Comparison of ENCODE assay signal across 18 cellular contexts in genomic region chr3:23648965-23649328, GRCh38.
DNase-seq lines count a peak whose midpoint lies in the region; TF ChIP-seq lines count a peak whose summit lies in the region.
"Had no signal": no experiment of that assay in that cellular context is flagged by ENCODE, and none has a peak within 500 bp of the region (broad histone marks: within the 10 kb centered on the region; RNA-seq: fewer than 3 reads in every experiment).

No MANE protein-coding gene starts in this region.

- no peak overlapping the region for H2AK5ac ChIP-seq in neuronal stem cell (ENCODE audit: low read depth, low read length)

- no peaks in the 10 kb centered on the region for H3K9me2 ChIP-seq in GM23248 (ENCODE audit: insufficient read depth)
- no peaks in the 10 kb centered on the region for H3K9me2 ChIP-seq in OCI-LY7 (ENCODE audit: insufficient read depth, low read length)

- no peak for TF ChIP-seq CTCF in OCI-LY7 (conservative IDR thresholded peaks at IDR 0.05; ENCODE audit: low read length)
- no peak for TF ChIP-seq CTCF in osteoblast (IDR thresholded peaks at IDR 0.05; ENCODE audit: extremely low read depth, low read depth, low read length)

- H3F3A ChIP-seq in GM23248 (ENCODE audit: insufficient read depth) = peaks cover 18% of the 10 kb centered on the region

- no peak overlapping the region for H2BK120ac ChIP-seq in neuronal stem cell (ENCODE audit: low read depth, low read length)

- H3K4ac ChIP-seq in neuronal stem cell (ENCODE audit: low read length) = no peak overlapping the region

- H3K4me3 ChIP-seq in GM23248 (no peak overlapping the region), OCI-LY7 (ENCODE audit: low read depth, low read length, poor library complexity, severe bottlenecking) (no peak overlapping the region), osteoblast (ENCODE audit: insufficient read depth, low read length) (no peak overlapping the region), neuronal stem cell (ENCODE audit: low read length in 2 of 2) (no peak overlapping the region)
- H3K4me3 ChIP-seq: BLaER1, lung, upper lobe of left lung had no signal

- in situ Hi-C loops in GM23248 (cut with MboI) = no loop called here

- BruUV-seq in OCI-LY7 (replicated peaks; lab: Mats Ljungman, UMichigan) = no TSS peak

- H4K91ac ChIP-seq in neuronal stem cell (ENCODE audit: low read depth, low read length, poor library complexity) = no peak overlapping the region

- H3K9ac ChIP-seq in GM23248 (no peak overlapping the region), neuronal stem cell (ENCODE audit: low read depth, low read length, poor library complexity) (no peak overlapping the region)
- H3K9ac ChIP-seq: BLaER1 had no signal

- no peak overlapping the region for H2BK5ac ChIP-seq in neuronal stem cell (ENCODE audit: low read length)

- H3K9me3 ChIP-seq in GM23248 (ENCODE audit: low read depth) = no peaks in the 10 kb centered on the region
- no peaks in the 10 kb centered on the region for H3K9me3 ChIP-seq in OCI-LY7 (ENCODE audit: low read length)
- no peaks in the 10 kb centered on the region for H3K9me3 ChIP-seq in osteoblast (ENCODE audit: low read depth, low read length)
- H3K9me3 ChIP-seq in neuronal stem cell (replicated peaks in 1 of 2; ENCODE audit: control insufficient read depth in 2 of 2, insufficient read depth in 1 of 2, low read depth in 1 of 2, low read length in 2 of 2) = no peaks in the 10 kb centered on the region
- H3K9me3 ChIP-seq: BLaER1, upper lobe of left lung had no signal

- H3K79me2 ChIP-seq in GM23248 (ENCODE audit: insufficient read depth) = no peaks in the 10 kb centered on the region
- H3K79me2 ChIP-seq in OCI-LY7 (ENCODE audit: insufficient read depth, low read depth, low read length) = no peaks in the 10 kb centered on the region
- no peaks in the 10 kb centered on the region for H3K79me2 ChIP-seq in osteoblast (ENCODE audit: insufficient read depth, low read length)

- H3K4me1 ChIP-seq in GM23248 (ENCODE audit: insufficient read depth) (peaks cover 28% of the 10 kb centered on the region), OCI-LY7 (ENCODE audit: insufficient read depth, low read length, poor library complexity, severe bottlenecking) (peaks cover 43% of the 10 kb centered on the region), osteoblast (ENCODE audit: insufficient read depth, low read length) (peaks cover 24% of the 10 kb centered on the region), neuronal stem cell (ENCODE audit: control insufficient read depth in 2 of 2, insufficient read depth in 1 of 2, low read depth in 1 of 2, low read length in 2 of 2) (peaks cover 0 to 17% of the 10 kb centered on the region in 2 donors)

- no peak overlapping the region for H2BK12ac ChIP-seq in neuronal stem cell (ENCODE audit: low read length)

- no peak for DNase-seq in GM23248
- no peak for DNase-seq in OCI-LY7 (ENCODE audit: low spot score)
- DNase-seq in epithelial cell of prostate (ENCODE audit: low read depth, low spot score) = peak; percentile 54
- DNase-seq in osteoblast (ENCODE audit: insufficient read length, low spot score, missing footprints) = peak; percentile 62
- no peak for DNase-seq in inferior parietal cortex (ENCODE audit: extremely low spot score)
- no peak for DNase-seq in cortex of kidney (lab: John Stamatoyannopoulos, UW)
- DNase-seq in neuronal stem cell (ENCODE audit: low spot score) = no peak
- DNase-seq in SKM-1 (lab: John Stamatoyannopoulos, UW; ENCODE audit: unreplicated experiment) = no peak
- DNase-seq: activated CD8-positive, alpha-beta memory T cell treated with anti-CD3 and anti-CD28 coated beads for 24 hours; activated naive CD8-positive, alpha-beta T cell treated with anti-CD3 and anti-CD28 coated beads for 36 hours; GF-D8; natural killer cell; NCI-H1048; NCI-H2171; stimulated activated naive CD8-positive, alpha-beta T cell treated with anti-CD3 and anti-CD28 coated beads, Interleukin-15, Interleukin-2, amounts not matched to agents 100 U/mL and 50 U/mL, for 24 hours; upper lobe of left lung had no signal

- intact Hi-C loops in OCI-LY7 (cut with micrococcal nuclease; ENCODE audit: unreplicated experiment) = no loop called here

- CTCF ChIA-PET in OCI-LY7 (lab: Charles Lee; ENCODE audit: unreplicated experiment) = interaction anchor here (1.0 to 1.4 kb wide), 2 partner anchors 9 kb away, joined by 4 read pairs; no protein-coding TSS in a partner anchor

- H3K79me1 ChIP-seq in neuronal stem cell (ENCODE audit: low read depth, low read length) = no peaks in the 10 kb centered on the region

- H4K20me1 ChIP-seq in GM23248 (ENCODE audit: insufficient read depth) (no peaks in the 10 kb centered on the region), OCI-LY7 (ENCODE audit: insufficient read depth, low read length) (no peaks in the 10 kb centered on the region), osteoblast (ENCODE audit: insufficient read depth, low read length) (no peaks in the 10 kb centered on the region)
- H4K20me1 ChIP-seq: BLaER1 had no signal

- POLR2A ChIA-PET in OCI-LY7 (lab: Charles Lee) = interaction anchor here (0.6 to 5.1 kb wide), 18 partner anchors 9 to 262 kb away, joined by 3 to 91 read pairs (median 4); no protein-coding TSS in a partner anchor

- no peak overlapping the region for H4K8ac ChIP-seq in neuronal stem cell (ENCODE audit: low read depth, low read length)

- H3K4me2 ChIP-seq in GM23248 (ENCODE audit: unreplicated experiment) = peak overlapping the region; percentile 10
- peak overlapping the region; percentile 1; the same call in 1 of the 2 replicates for H3K4me2 ChIP-seq in OCI-LY7 (ENCODE audit: low read length)
- peak overlapping the region; percentile 40 for H3K4me2 ChIP-seq in osteoblast (ENCODE audit: insufficient read depth, low read length)
- no peak overlapping the region for H3K4me2 ChIP-seq in neuronal stem cell (ENCODE audit: insufficient read depth, low read length, poor library complexity, severe bottlenecking)
- H3K4me2 ChIP-seq: BLaER1 had no signal

- no peak overlapping the region for H3K23ac ChIP-seq in neuronal stem cell (ENCODE audit: low read depth, low read length, poor library complexity)

- H3K27ac ChIP-seq in GM23248 (peak overlapping the region; percentile 39; the same call in 1 of the 2 replicates), OCI-LY7 (ENCODE audit: low read depth, low read length, poor library complexity, severe bottlenecking) (peak overlapping the region; percentile 49), epithelial cell of prostate (peak overlapping the region; percentile 86), osteoblast (ENCODE audit: low read depth, low read length) (no peak overlapping the region), neuronal stem cell (replicated peaks; ENCODE audit: low read length) (no peak overlapping the region)
- H3K27ac ChIP-seq: BLaER1, upper lobe of left lung had no signal

- H2AFZ ChIP-seq in GM23248 (0 out of 2 replicates have a peak overlapping the region, but pooled peaks have one; percentile 14), OCI-LY7 (ENCODE audit: low read length) (peak overlapping the region; percentile 79; the same call in 1 of the 2 replicates), osteoblast (ENCODE audit: low read length) (peak overlapping the region; percentile 5), neuronal stem cell (ENCODE audit: low read length) (no peak overlapping the region)

- WGBS in GM23248 (ENCODE audit: low coverage in 1 of 2, low lambda C conversion rate in 2 of 2, missing lambda C conversion rate in 2 of 2), 2 experiments = 43 to 49% methylated on average over 4 of the region's 4 CpGs
- WGBS in neuronal stem cell (ENCODE audit: extremely low coverage in 2 of 2, insufficient read length in 2 of 2, insufficient replicate concordance in 1 of 2), 2 donors = no CpG with 5 or more reads among the region's 4 CpGs

- no peaks in the 10 kb centered on the region for H3K36me3 ChIP-seq in GM23248 (ENCODE audit: low read depth)
- H3K36me3 ChIP-seq in OCI-LY7 (ENCODE audit: insufficient read depth, low read length) = no peaks in the 10 kb centered on the region; the same call in 1 of the 2 replicates
- H3K36me3 ChIP-seq in osteoblast (ENCODE audit: insufficient read depth, low read length) = no peaks in the 10 kb centered on the region
- no peaks in the 10 kb centered on the region for H3K36me3 ChIP-seq in neuronal stem cell (replicated peaks in 1 of 2; ENCODE audit: control insufficient read depth in 2 of 2, insufficient read depth in 2 of 2, low read length in 2 of 2)
- H3K36me3 ChIP-seq: BLaER1, upper lobe of left lung had no signal

- H2BK15ac ChIP-seq in neuronal stem cell (ENCODE audit: low read length) = no peak overlapping the region

- no peak overlapping the region for H3K18ac ChIP-seq in neuronal stem cell (ENCODE audit: low read length)

- no peaks in the 10 kb centered on the region for H3K27me3 ChIP-seq in GM23248 (replicated peaks; ENCODE audit: insufficient read depth)
- no peaks in the 10 kb centered on the region for H3K27me3 ChIP-seq in osteoblast (ENCODE audit: insufficient read depth, low read length)
- H3K27me3 ChIP-seq in neuronal stem cell (ENCODE audit: control insufficient read depth in 3 of 3, insufficient read depth in 3 of 3, low read depth in 1 of 3, low read length in 3 of 3) = no peaks in the 10 kb centered on the region
- H3K27me3 ChIP-seq: upper lobe of left lung had no signal

- no peak overlapping the region for H3K14ac ChIP-seq in neuronal stem cell (ENCODE audit: low read length)

Comparison
In these comparisons a context has a peak if more than half of its experiments do, and no peak if none do; other contexts are left out.
1. DNase-seq: peak in epithelial cell of prostate (single experiment) and osteoblast (single experiment); none in GM23248 (single experiment), OCI-LY7 (single experiment), inferior parietal cortex (single experiment), cortex of kidney (single experiment), neuronal stem cell (single experiment) and SKM-1 (single experiment).
2. H3K27ac ChIP-seq: peak in GM23248 (single experiment), OCI-LY7 (single experiment) and epithelial cell of prostate (single experiment); none in osteoblast (single experiment) and neuronal stem cell (single experiment).